In the genomic region with DNA sequence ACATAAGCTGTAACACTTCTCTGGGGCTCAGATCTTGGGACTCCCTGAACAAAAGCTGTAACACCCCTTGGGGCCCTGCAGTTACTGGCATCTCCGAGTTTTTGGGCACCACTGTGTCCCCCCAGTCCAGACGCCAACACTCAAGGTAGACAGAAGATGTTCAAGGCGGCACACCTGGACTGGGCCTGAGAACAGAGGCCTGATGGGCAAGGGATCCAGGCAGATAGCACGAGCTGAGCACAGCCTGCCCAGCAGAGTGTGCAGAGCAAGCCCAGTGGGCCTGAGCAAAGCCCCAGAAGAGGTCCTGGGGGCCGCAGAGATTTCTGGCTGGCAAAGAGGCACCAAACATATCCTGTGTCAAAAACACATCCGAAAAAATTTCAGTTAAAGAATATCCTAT, we compare ENCODE assay signal across 15 cellular contexts.
DNase-seq lines count a peak whose midpoint lies in the region; ATAC-seq and TF ChIP-seq lines count a peak whose summit lies in the region.
"Had no signal": no experiment of that assay in that cellular context is flagged by ENCODE, and none has a peak within 500 bp of the region (broad histone marks: within the 10 kb centered on the region; RNA-seq: fewer than 3 reads in every experiment).

No MANE protein-coding gene starts in this region.

- TF ChIP-seq CTCF in chondrocyte (IDR thresholded peaks at IDR 0.05) = no peak
- TF ChIP-seq CTCF in endodermal cell (conservative IDR thresholded peaks at IDR 0.05) = no peak
- TF ChIP-seq CTCF in mammary epithelial cell (conservative IDR thresholded peaks at IDR 0.05 in 1 of 2, IDR thresholded peaks at IDR 0.05 in 1 of 2; ENCODE audit: extremely low read depth in 1 of 2, insufficient read depth in 1 of 2, low read depth in 1 of 2, low read length in 2 of 2) = no peak

- H3K27ac ChIP-seq in endodermal cell (ENCODE audit: low read depth, low read length) = no peak overlapping the region
- no peak overlapping the region for H3K27ac ChIP-seq in mesenchymal stem cell (ENCODE audit: low read length, poor library complexity, severe bottlenecking)
- no peak overlapping the region for H3K27ac ChIP-seq in mammary epithelial cell (ENCODE audit: insufficient read depth, low read depth, low read length)

- no peaks in the 10 kb centered on the region for H3K4me1 ChIP-seq in endodermal cell (ENCODE audit: control insufficient read depth, insufficient read depth, low read length)
- H3K4me1 ChIP-seq in mesenchymal stem cell (ENCODE audit: control insufficient read depth, insufficient read depth, low read depth, low read length) = no peaks in the 10 kb centered on the region
- no peaks in the 10 kb centered on the region for H3K4me1 ChIP-seq in mammary epithelial cell (ENCODE audit: insufficient read depth, low read length)

- H3K9me3 ChIP-seq in endodermal cell (ENCODE audit: control insufficient read depth, low read length) (peaks cover 24% of the 10 kb centered on the region), mesenchymal stem cell (ENCODE audit: control insufficient read depth, low read length) (peaks cover 19% of the 10 kb centered on the region), mammary epithelial cell (replicated peaks; ENCODE audit: insufficient read depth, low read length) (peaks cover 8% of the 10 kb centered on the region)

- H3K4me1 Mint-ChIP-seq in chondrocyte (ENCODE audit: low read depth) (no peaks in the 10 kb centered on the region), endodermal cell (peaks cover 5% of the 10 kb centered on the region)
- H3K4me1 Mint-ChIP-seq: CD4-positive, alpha-beta memory T cell; GM23338; H9 had no signal

- no peak overlapping the region for H2BK5ac ChIP-seq in mesenchymal stem cell (ENCODE audit: low read depth, low read length, poor library complexity, severe bottlenecking)

- H4K91ac ChIP-seq in mesenchymal stem cell (ENCODE audit: low read length) = peak overlapping the region; percentile 65

- H2AK5ac ChIP-seq in mesenchymal stem cell (ENCODE audit: low read length, severe bottlenecking) = no peak overlapping the region

- in situ Hi-C loops in mammary epithelial cell (cut with MboI; ENCODE audit: low sequenced_read_pairs in 2 of 2) = no loop called here

- 85 to 96% methylated on average over 5 to 6 of the region's 6 CpGs for WGBS in endodermal cell (ENCODE audit: insufficient coverage in 1 of 2, insufficient read length in 1 of 2), 2 experiments
- WGBS in mesenchymal stem cell = 79% methylated on average over 6 of the region's 6 CpGs
- WGBS in mammary epithelial cell (ENCODE audit: low coverage, missing lambda C conversion rate) = 46% methylated on average over 4 of the region's 6 CpGs

- H2BK120ac ChIP-seq in mesenchymal stem cell (ENCODE audit: low read depth, low read length) = no peak overlapping the region

- H3K4me2 ChIP-seq in mesenchymal stem cell (ENCODE audit: low read length, poor library complexity, severe bottlenecking) (no peak overlapping the region), mammary epithelial cell (ENCODE audit: insufficient read depth, low read depth, low read length) (no peak overlapping the region)
- H3K4me2 ChIP-seq: GM23338 had no signal

- CTCF ChIA-PET in mammary epithelial cell (lab: Charles Lee; ENCODE audit: low non-redundant PET) = no interaction called here

- H3K27me3 Mint-ChIP-seq in chondrocyte (ENCODE audit: low read depth) = no peaks in the 10 kb centered on the region
- H3K27me3 Mint-ChIP-seq in endodermal cell (ENCODE audit: insufficient read depth) = no peaks in the 10 kb centered on the region
- H3K27me3 Mint-ChIP-seq: CD4-positive, alpha-beta memory T cell had no signal

- H3K36me3 ChIP-seq in endodermal cell (ENCODE audit: control insufficient read depth, insufficient read depth, low read length) (no peaks in the 10 kb centered on the region), mesenchymal stem cell (ENCODE audit: control insufficient read depth in 1 of 2, insufficient read depth in 2 of 2, low read depth in 1 of 2, low read length in 2 of 2) (no peaks in the 10 kb centered on the region), mammary epithelial cell (ENCODE audit: insufficient read depth, low read length) (no peaks in the 10 kb centered on the region)

- H3K4me3 ChIP-seq in endodermal cell (ENCODE audit: low read length) = peak overlapping the region; percentile 10
- H3K4me3 ChIP-seq in mesenchymal stem cell (ENCODE audit: insufficient read depth in 1 of 2, low read depth in 1 of 2, low read length in 2 of 2) = no peak overlapping the region
- H3K4me3 ChIP-seq in mammary epithelial cell (replicated peaks in 1 of 3; ENCODE audit: insufficient read depth in 1 of 3, low read depth in 2 of 3, low read length in 3 of 3) = no peak overlapping the region
- H3K4me3 ChIP-seq: GM23338 had no signal

- H3K9me3 Mint-ChIP-seq in chondrocyte (ENCODE audit: low read depth) = peaks cover 10% of the 10 kb centered on the region
- H3K9me3 Mint-ChIP-seq in endodermal cell = peaks cover 19% of the 10 kb centered on the region

- H3K27me3 ChIP-seq in endodermal cell (ENCODE audit: control insufficient read depth, insufficient read depth, low read length, poor library complexity, severe bottlenecking) (no peaks in the 10 kb centered on the region), mesenchymal stem cell (ENCODE audit: control insufficient read depth in 1 of 2, insufficient read depth in 1 of 2, low read length in 2 of 2) (no peaks in the 10 kb centered on the region), mammary epithelial cell (ENCODE audit: insufficient read depth, low read length) (no peaks in the 10 kb centered on the region)

- H3K14ac ChIP-seq in mesenchymal stem cell (ENCODE audit: low read length in 2 of 2) = no peak overlapping the region

- no peak overlapping the region for H3K9ac ChIP-seq in endodermal cell (ENCODE audit: extremely low read depth, low read length, poor library complexity, severe bottlenecking)
- no peak overlapping the region for H3K9ac ChIP-seq in mesenchymal stem cell (ENCODE audit: low read length)
- H3K9ac ChIP-seq in mammary epithelial cell (ENCODE audit: insufficient read depth, low read length) = no peak overlapping the region

- H3K79me2 ChIP-seq in mammary epithelial cell (ENCODE audit: insufficient read depth, low read length) = no peaks in the 10 kb centered on the region

- H3K79me1 ChIP-seq in mesenchymal stem cell (replicated peaks; ENCODE audit: low read length, poor library complexity, severe bottlenecking) = no peaks in the 10 kb centered on the region

- DNase-seq in chondrocyte (ENCODE audit: low spot score) = peak; percentile 55
- DNase-seq in endodermal cell = no peak
- DNase-seq in mesenchymal stem cell = no peak
- DNase-seq in mammary epithelial cell = no peak
- no peak for DNase-seq in DMS 273 treated with DMSO at 0.1 percent for 48 hours (lab: John Stamatoyannopoulos, UW)
- DNase-seq: C1 segment of cervical spinal cord; Calu3; CD4-positive, alpha-beta memory T cell; COR-L47; DMS153; DND-41; H9 had no signal

- no peak overlapping the region for H2BK15ac ChIP-seq in mesenchymal stem cell (ENCODE audit: low read depth, poor library complexity, severe bottlenecking)

- ATAC-seq in SK-N-SH treated with all-trans-retinoic acid at 6 μM for 48 hours = no peak
- ATAC-seq: GM23338, HCT116 had no signal

- BruUV-seq in mammary epithelial cell (replicated peaks; lab: Mats Ljungman, UMichigan) = no TSS peak

- no peak overlapping the region for H3K18ac ChIP-seq in mesenchymal stem cell (ENCODE audit: low read depth in 1 of 2, low read length in 2 of 2)

- H2AFZ ChIP-seq in mesenchymal stem cell (ENCODE audit: low read depth, low read length) (no peak overlapping the region), mammary epithelial cell (ENCODE audit: low read depth, low read length) (no peak overlapping the region)
- H2AFZ ChIP-seq: GM23338 had no signal

- H3K23ac ChIP-seq in mesenchymal stem cell (ENCODE audit: low read length in 2 of 2) = no peak overlapping the region

- H3K4ac ChIP-seq in mesenchymal stem cell (ENCODE audit: low read depth in 1 of 2, low read length in 2 of 2) = no peak overlapping the region

- H4K8ac ChIP-seq in mesenchymal stem cell (ENCODE audit: low read length) = no peak overlapping the region

- no peak overlapping the region for H2BK12ac ChIP-seq in mesenchymal stem cell (ENCODE audit: low read length in 2 of 2)

- H3K4me3 Mint-ChIP-seq in chondrocyte (ENCODE audit: unreplicated experiment) (no peak overlapping the region), endodermal cell (no peak overlapping the region)
- H3K4me3 Mint-ChIP-seq: CD4-positive, alpha-beta memory T cell; GM23338; H9 had no signal

- dilution Hi-C loops in mammary epithelial cell (cut with HindIII; ENCODE audit: low sequenced_read_pairs) = no loop called here

- no peaks in the 10 kb centered on the region for H3K36me3 Mint-ChIP-seq in chondrocyte (ENCODE audit: low read depth)
- H3K36me3 Mint-ChIP-seq in endodermal cell (ENCODE audit: low read depth) = no peaks in the 10 kb centered on the region
- H3K36me3 Mint-ChIP-seq: CD4-positive, alpha-beta memory T cell had no signal

- H3K27ac Mint-ChIP-seq in chondrocyte (ENCODE audit: unreplicated experiment) = no peak overlapping the region
- H3K27ac Mint-ChIP-seq in endodermal cell = no peak overlapping the region
- H3K27ac Mint-ChIP-seq: CD4-positive, alpha-beta memory T cell; GM23338; H9 had no signal

- intact Hi-C loops in mammary epithelial cell (cut with micrococcal nuclease) = no loop called here

- no peaks in the 10 kb centered on the region for H4K20me1 ChIP-seq in mammary epithelial cell (ENCODE audit: insufficient read depth, low read length)

TF ChIP-seq in SK-N-SH treated with all-trans-retinoic acid at 6 μM for 48 hours, 23 proteins besides CTCF, POLR2A, EP300 and RAD21:
- TF ChIP-seq, protein P1, sequence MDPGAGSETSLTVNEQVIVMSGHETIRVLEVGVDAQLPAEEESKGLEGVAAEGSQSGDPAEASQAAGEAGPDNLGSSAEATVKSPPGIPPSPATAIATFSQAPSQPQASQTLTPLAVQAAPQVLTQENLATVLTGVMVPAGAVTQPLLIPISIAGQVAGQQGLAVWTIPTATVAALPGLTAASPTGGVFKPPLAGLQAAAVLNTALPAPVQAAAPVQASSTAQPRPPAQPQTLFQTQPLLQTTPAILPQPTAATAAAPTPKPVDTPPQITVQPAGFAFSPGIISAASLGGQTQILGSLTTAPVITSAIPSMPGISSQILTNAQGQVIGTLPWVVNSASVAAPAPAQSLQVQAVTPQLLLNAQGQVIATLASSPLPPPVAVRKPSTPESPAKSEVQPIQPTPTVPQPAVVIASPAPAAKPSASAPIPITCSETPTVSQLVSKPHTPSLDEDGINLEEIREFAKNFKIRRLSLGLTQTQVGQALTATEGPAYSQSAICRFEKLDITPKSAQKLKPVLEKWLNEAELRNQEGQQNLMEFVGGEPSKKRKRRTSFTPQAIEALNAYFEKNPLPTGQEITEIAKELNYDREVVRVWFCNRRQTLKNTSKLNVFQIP (CRISPR knock-in tag; IDR thresholded peaks at IDR 0.05; ENCODE audit: borderline replicate concordance, low read depth) = no peak
- no peak for TF ChIP-seq TCF4 (CRISPR knock-in tag; IDR thresholded peaks at IDR 0.05; ENCODE audit: borderline replicate concordance)
